8 cellular contexts compared by ENCODE assay signal in the genomic region with DNA sequence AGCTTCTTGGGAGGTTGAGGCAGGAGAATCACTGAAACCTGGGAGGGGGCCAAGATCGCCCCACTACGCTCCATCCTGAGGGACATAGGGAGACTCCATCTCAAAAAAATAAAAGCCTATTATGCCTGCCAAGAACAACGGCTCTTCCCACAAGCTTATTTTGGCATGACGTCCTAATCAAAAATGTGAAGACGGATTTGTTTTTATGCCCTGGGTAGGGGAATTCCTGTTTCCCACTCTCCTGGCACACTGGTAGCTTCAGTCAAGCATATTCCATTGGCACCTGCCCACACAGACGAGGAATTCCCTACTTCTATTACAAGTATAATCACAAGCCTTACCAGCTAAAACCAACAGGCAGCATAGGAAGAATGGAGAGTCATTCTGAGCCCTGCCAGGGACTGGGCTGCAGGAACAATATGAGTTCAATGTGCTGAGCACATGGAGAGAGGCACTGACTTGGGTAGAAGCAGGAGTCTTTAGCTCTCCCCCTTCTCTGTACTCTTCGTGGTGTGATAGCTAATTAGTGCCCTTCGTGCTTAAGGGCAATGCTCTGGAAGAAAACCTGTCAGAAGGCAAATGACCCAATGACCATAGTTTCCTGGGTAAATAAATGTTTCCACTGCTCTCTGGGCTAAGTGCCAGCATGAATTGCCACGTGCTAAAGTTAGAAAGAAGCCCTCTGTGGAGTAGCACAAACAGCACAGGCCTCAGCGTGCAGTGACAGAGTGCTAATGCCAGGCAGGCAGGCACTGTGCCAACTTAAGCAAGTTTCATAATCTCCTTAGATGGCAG. TPM values are rescaled to one million over a fixed set of nuclear protein-coding genes. Genes with fewer than 3 reads are reported as not detected.
DNase-seq lines count a peak whose midpoint lies in the region; TF ChIP-seq lines count a peak whose summit lies in the region.

No MANE protein-coding gene starts in this region.

- peak; percentile 81 for DNase-seq in Daoy (ENCODE audit: low read depth)
- peak; percentile 69 for DNase-seq in NCI-H345 (lab: John Stamatoyannopoulos, UW)
- DNase-seq in coronary artery (ENCODE audit: low spot score): peak; percentile 84
- DNase-seq in lung microvascular endothelial cell (ENCODE audit: low read depth in 2 of 2): peak; percentile 95 to 99
- peak; percentile 45 to 64 for DNase-seq in uterus
- no peak for DNase-seq in activated CD4-positive, alpha-beta T cell treated with anti-CD3 and anti-CD28 coated beads, Interleukin-2, amount 50 U/mL, for 1 hour
- DNase-seq in Karpas-422: no peak
- DNase-seq in GOT3 (lab: John Stamatoyannopoulos, UW): no peak

- intact Hi-C loops in uterus (cut with DNase I; ENCODE audit: low total_unique reads): no loop called here

- H3K9me2 ChIP-seq in Karpas-422 (replicated peaks; ENCODE audit: insufficient read depth, low read length): no peaks in the 10 kb centered on the region

- H3K4me2 ChIP-seq in Karpas-422 (ENCODE audit: low read depth, low read length, poor library complexity, severe bottlenecking): no peak overlapping the region

- H3K27me3 ChIP-seq in uterus: no peaks in the 10 kb centered on the region
- no peaks in the 10 kb centered on the region for H3K27me3 ChIP-seq in Karpas-422 (ENCODE audit: low read length)

- H2AFZ ChIP-seq in Karpas-422 (ENCODE audit: low read length): no peak overlapping the region

- no peak for TF ChIP-seq CTCF in coronary artery (IDR thresholded peaks at IDR 0.05)
- no peak for TF ChIP-seq CTCF in uterus (IDR thresholded peaks at IDR 0.05)

- TF ChIP-seq POLR2A in uterus (IDR thresholded peaks at IDR 0.05): no peak

- H3K4me1 ChIP-seq in uterus: no peaks in the 10 kb centered on the region
- peaks cover 13% of the 10 kb centered on the region for H3K4me1 ChIP-seq in Karpas-422 (ENCODE audit: low read length)

- no peaks in the 10 kb centered on the region for H4K20me1 ChIP-seq in Karpas-422 (ENCODE audit: insufficient read depth, low read depth, low read length)

- H3K79me2 ChIP-seq in Karpas-422 (ENCODE audit: low read length): no peaks in the 10 kb centered on the region

- no peak overlapping the region for H3K9ac ChIP-seq in Karpas-422 (ENCODE audit: low read length)

- no peaks in the 10 kb centered on the region for H3K9me3 ChIP-seq in uterus
- H3K9me3 ChIP-seq in Karpas-422 (ENCODE audit: low read length): no peaks in the 10 kb centered on the region

- no peaks in the 10 kb centered on the region for H3K36me3 ChIP-seq in uterus
- no peaks in the 10 kb centered on the region for H3K36me3 ChIP-seq in Karpas-422 (ENCODE audit: insufficient read depth, low read length)

- H3K4me3 ChIP-seq in coronary artery: peak overlapping the region; percentile 29
- no peak overlapping the region for H3K4me3 ChIP-seq in uterus
- H3K4me3 ChIP-seq in Karpas-422 (ENCODE audit: low read length): no peak overlapping the region

- H3K27ac ChIP-seq in coronary artery (peak overlapping the region; percentile 43 to 84), uterus (peak overlapping the region; percentile 36 to 39), Karpas-422 (ENCODE audit: low read length) (no peak overlapping the region)

RNA-seq across cellular contexts. Expression of a gene that starts 16.8 kb away (rescaled TPM):
- total RNA-seq in Daoy (2014; rRNA removed; shearing (Covaris generic)): 2.7 and 4.5 TPM in 2 replicates
- 1.4 and 7.0 TPM in 2 replicates for total RNA-seq in lung microvascular endothelial cell
- total RNA-seq in uterus: 1 to 10 TPM in 3 of 4 donors, not detected in 1; 1.1 to 2.5 (median 1.5) TPM
- 0.26 and 1.2 TPM in 2 replicates for total RNA-seq in Karpas-422 (2014; rRNA removed; shearing (Covaris generic); ENCODE audit: low replicate concordance)

Comparison
In these comparisons a context has a peak if more than half of its experiments do, and no peak if none do; other contexts are left out.
1. DNase-seq: peak in Daoy (single experiment), NCI-H345 (single experiment), coronary artery (single experiment), lung microvascular endothelial cell (2 of 2) and uterus (2 of 2); none in activated CD4-positive, alpha-beta T cell treated with anti-CD3 and anti-CD28 coated beads, Interleukin-2, amount 50 U/mL, for 1 hour (single experiment), Karpas-422 (single experiment) and GOT3 (single experiment).